Comparison of ENCODE assay signal across 1 cellular context in the genomic region with DNA sequence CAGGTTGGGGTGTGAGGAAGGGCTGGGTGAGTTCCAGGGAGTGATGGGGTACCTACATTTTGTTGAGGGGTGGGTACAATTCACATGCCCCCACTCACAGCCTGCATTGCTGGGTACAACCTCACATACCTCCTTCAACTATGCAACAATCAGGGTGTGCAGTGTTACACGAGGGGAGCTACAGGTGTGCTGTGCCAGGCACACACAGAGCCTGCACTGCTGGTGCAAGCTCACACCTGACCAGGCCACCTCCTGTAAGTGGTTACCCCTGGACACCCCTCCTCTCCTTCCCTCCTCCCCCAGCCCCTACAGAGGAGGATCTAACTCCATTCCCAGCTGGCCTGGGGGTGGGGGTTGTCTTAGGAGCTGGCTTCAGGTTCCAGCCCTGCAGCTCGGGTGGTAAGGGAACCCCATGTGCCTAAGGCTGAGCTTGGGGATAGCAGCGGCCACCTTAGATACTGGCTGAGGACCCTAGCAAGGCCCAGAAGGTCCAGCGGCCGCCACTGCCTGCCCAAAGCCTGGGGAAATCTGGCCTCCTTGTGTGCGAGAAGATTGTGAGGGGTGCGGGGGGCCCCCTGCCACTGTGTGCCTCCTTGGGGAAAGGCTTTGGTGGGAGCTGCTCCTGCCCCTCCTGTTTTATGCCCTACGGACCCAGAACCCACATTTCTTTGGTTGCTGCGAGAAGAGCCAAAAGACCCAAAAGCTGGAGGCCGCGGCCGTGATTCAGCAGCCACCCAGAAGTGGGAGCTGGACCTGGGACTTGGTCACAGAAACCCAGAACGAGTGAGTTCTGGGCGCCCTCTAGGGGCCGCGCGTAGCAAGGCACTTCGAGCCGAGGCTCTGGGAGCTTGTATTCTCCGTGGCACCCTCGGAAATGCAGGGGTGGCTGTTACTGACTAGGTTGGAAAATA.
TF ChIP-seq lines count a peak whose summit lies in the region.

No MANE protein-coding gene starts in this region.

TF ChIP-seq in IMR-90, 13 proteins besides CTCF, POLR2A, EP300 and RAD21:
- TF ChIP-seq CHD1 (IDR thresholded peaks at IDR 0.05; ENCODE audit: low read depth, low read length) (no peak), SMC3 (IDR thresholded peaks at IDR 0.05; ENCODE audit: low read depth, low read length) (peak; percentile 68), CEBPB (IDR thresholded peaks at IDR 0.05; ENCODE audit: low read depth, low read length) (no peak), MAZ (IDR thresholded peaks at IDR 0.05; ENCODE audit: borderline replicate concordance, low read depth, low read length) (no peak), FOS (IDR thresholded peaks at IDR 0.05; ENCODE audit: low read depth, low read length) (no peak), NFE2L2 (IDR thresholded peaks at IDR 0.05; ENCODE audit: low read depth, low read length) (0 out of 2 replicates have a peak, but pooled peaks have one; percentile 16), BHLHE40 (IDR thresholded peaks at IDR 0.05; ENCODE audit: low read depth, low read length) (no peak), USF2 (IDR thresholded peaks at IDR 0.05; ENCODE audit: low read depth, low read length) (no peak)
TF ChIP-seq in IMR-90: peak in this region for 2.
